In the genomic region with DNA sequence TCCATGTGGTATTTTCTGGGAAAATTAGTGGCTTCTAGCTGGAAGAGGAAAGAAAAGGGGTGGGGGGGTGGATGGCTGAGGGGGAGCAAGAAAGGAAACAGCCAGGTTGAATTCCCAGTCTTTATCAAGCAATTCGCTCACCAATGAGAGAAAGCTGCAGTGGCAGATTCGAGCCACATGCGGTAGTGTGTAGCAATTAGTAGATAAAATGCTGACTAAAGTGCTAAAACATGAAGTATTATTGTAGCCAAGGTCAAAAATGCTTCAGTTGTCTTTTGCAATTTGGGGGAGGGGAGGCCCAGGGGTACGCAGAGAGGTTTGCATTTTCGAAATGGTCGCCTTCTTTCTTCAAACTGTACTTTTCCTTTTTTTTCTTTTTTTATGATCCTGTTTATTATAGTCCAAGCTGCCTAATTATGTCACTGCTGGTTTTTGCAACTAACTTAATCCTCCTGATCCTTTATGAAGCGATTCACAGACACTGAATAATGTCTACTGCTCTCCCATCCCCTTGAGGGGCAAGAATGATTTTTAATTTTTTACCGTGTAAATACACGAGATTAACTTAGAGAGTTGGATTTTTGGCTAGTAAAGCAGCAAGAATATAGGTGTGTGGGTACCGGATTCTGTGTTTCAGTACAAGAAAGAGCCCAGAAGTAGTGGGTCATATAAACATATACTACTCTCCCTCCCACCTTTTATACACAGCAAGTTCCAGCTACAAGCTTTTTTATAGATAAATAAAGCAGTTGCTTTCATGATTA, we compare ENCODE assay signal across 8 cellular contexts.
A peak's percentile ranks its signal among the peaks of the same experiment; 100 is the strongest.
DNase-seq lines count a peak whose midpoint lies in the region; ATAC-seq and TF ChIP-seq lines count a peak whose summit lies in the region.

No MANE protein-coding gene starts in this region.

- H3K4me1 ChIP-seq in Loucy (ENCODE audit: insufficient read depth, low read length, poor library complexity, severe bottlenecking) = peaks cover 33% of the 10 kb centered on the region

- H2AFZ ChIP-seq in Loucy (ENCODE audit: low read length) = no peak overlapping the region

- peak overlapping the region; percentile 78 for H3K4me2 ChIP-seq in Loucy (ENCODE audit: low read depth, low read length, poor library complexity, severe bottlenecking)

- peaks cover 28% of the 10 kb centered on the region for H3K79me2 ChIP-seq in Loucy (ENCODE audit: insufficient read depth, low read length)

- H4K20me1 ChIP-seq in Loucy (ENCODE audit: insufficient read depth, low read length, poor library complexity, severe bottlenecking) = no peaks in the 10 kb centered on the region

- H3K9me2 ChIP-seq in Loucy (replicated peaks; ENCODE audit: low read depth, low read length) = no peaks in the 10 kb centered on the region

- peak overlapping the region; percentile 90 for H3K9ac ChIP-seq in Loucy (ENCODE audit: low read depth, low read length, poor library complexity, severe bottlenecking)

- peaks cover 8% of the 10 kb centered on the region for H3F3A ChIP-seq in Loucy (ENCODE audit: low read depth)

- peak; percentile 67 for DNase-seq in DMS153 treated with DMSO at 0.1 percent for 48 hours (lab: John Stamatoyannopoulos, UW; ENCODE audit: unreplicated experiment)
- peak in 42 of 56 donors; percentile 1 to 70 (median 26) for DNase-seq in amygdala (lab: John Stamatoyannopoulos, UW)
- peak; percentile 50 for DNase-seq in hepatic stellate cell (ENCODE audit: low spot score)
- DNase-seq in posterior cingulate gyrus = peak in 6 of 10 donors; percentile 32 to 85 (median 40)
- no peak for DNase-seq in NCI-H1930 (lab: John Stamatoyannopoulos, UW)

- no peaks in the 10 kb centered on the region for H3K27me3 ChIP-seq in Loucy (ENCODE audit: insufficient read depth, low read length, poor library complexity, severe bottlenecking)

- intact Hi-C loops in posterior cingulate gyrus (cut with DNase I) = loop anchor here (2.0 to 5.0 kb wide), 2 partner anchors 79 to 347 kb away; no protein-coding TSS in a partner anchor

- ATAC-seq in GM21515 (IDR thresholded peaks at IDR 0.05; ENCODE audit: unreplicated experiment) (no peak), GM19035 (IDR thresholded peaks at IDR 0.05; ENCODE audit: unreplicated experiment) (no peak)

- no peaks in the 10 kb centered on the region for H3K9me3 ChIP-seq in Loucy (ENCODE audit: insufficient read depth, low read depth, low read length)

- H3K4me3 ChIP-seq in Loucy (ENCODE audit: low read length, poor library complexity, severe bottlenecking) = peak overlapping the region; percentile 92

- H3K36me3 ChIP-seq in Loucy (ENCODE audit: insufficient read depth, low read length) = no peaks in the 10 kb centered on the region

- TF ChIP-seq CTCF in Loucy (conservative IDR thresholded peaks at IDR 0.05; ENCODE audit: low read length) = peak; percentile 40

Comparison
In these comparisons a context has a peak if more than half of its experiments do, and no peak if none do; other contexts are left out.
1. DNase-seq: peak in DMS153 treated with DMSO at 0.1 percent for 48 hours (single experiment), amygdala (42 of 56), hepatic stellate cell (single experiment) and posterior cingulate gyrus (6 of 10); none in NCI-H1930 (0 of 2).